ENCODE assay signal across 14 cellular contexts in genomic region chr12:16610006-16610520, GRCh38. TPM values are rescaled to one million over a fixed set of nuclear protein-coding genes. Genes with fewer than 3 reads are reported as not detected.
DNase-seq lines count a peak whose midpoint lies in the region; ATAC-seq, FAIRE-seq and TF ChIP-seq lines count a peak whose summit lies in the region.
"Had no signal": no experiment of that assay in that cellular context is flagged by ENCODE, and none has a peak within 500 bp of the region (broad histone marks: within the 10 kb centered on the region; RNA-seq: fewer than 3 reads in every experiment).

No MANE protein-coding gene starts in this region.

- intact Hi-C loops in stomach (cut with DNase I; ENCODE audit: low total_unique reads), result no loop called here

- DNase-seq in GM19239 (ENCODE audit: insufficient read length, low spot score) (no peak), NCI-H69 (lab: John Stamatoyannopoulos, UW) (peak; percentile 87), stomach (no peak), NCI-H1930 (lab: John Stamatoyannopoulos, UW) (no peak), left lobe of liver (ENCODE audit: low spot score) (no peak), NOMO-1 (lab: John Stamatoyannopoulos, UW; ENCODE audit: unreplicated experiment in 2 of 2) (no peak)
- DNase-seq: activated CD8-positive, alpha-beta memory T cell treated with anti-CD3 and anti-CD28 coated beads, Interleukin-2, amount 50 U/mL, for 48 hours; CD4-positive, CD25-positive, alpha-beta regulatory T cell; naive thymus-derived CD4-positive, alpha-beta T cell; NCI-H1694 treated with DMSO at 0.1 percent for 48 hours had no signal

- H3K9ac ChIP-seq in iPS-18a (ENCODE audit: low read length), result no peak overlapping the region

- H3K9me3 ChIP-seq in iPS-18a (ENCODE audit: control insufficient read depth, low read depth, low read length), result no peaks in the 10 kb centered on the region
- no peaks in the 10 kb centered on the region for H3K9me3 ChIP-seq in stomach

- peak; percentile 79 for FAIRE-seq in GM19239 (lab: Jason Lieb, UNC)
- FAIRE-seq: endometrium, TTC549 had no signal

- peaks cover 51% of the 10 kb centered on the region for H3K4me1 ChIP-seq in iPS-18a (ENCODE audit: control insufficient read depth, low read depth, low read length)
- peaks cover 4 to 40% (median 23%) of the 10 kb centered on the region in 4 donors for H3K4me1 ChIP-seq in stomach

- ATAC-seq in GM19351 (IDR thresholded peaks at IDR 0.05; ENCODE audit: unreplicated experiment) (no peak), left lobe of liver (no peak)
- ATAC-seq: naive thymus-derived CD4-positive, alpha-beta T cell had no signal

- TF ChIP-seq POLR2A in stomach (IDR thresholded peaks at IDR 0.05), result no peak

- WGBS in stomach, 5 donors, result 39 to 63% (median 40%) methylated on average over 6 of the region's 6 CpGs

- H3K36me3 ChIP-seq in iPS-18a (ENCODE audit: control insufficient read depth, low read depth, low read length) (no peaks in the 10 kb centered on the region), stomach (no peaks in the 10 kb centered on the region)

- no peak for TF ChIP-seq EP300 in stomach (IDR thresholded peaks at IDR 0.05)

- H3K27ac ChIP-seq in iPS-18a (ENCODE audit: low read length) (no peak overlapping the region), stomach (peak overlapping the region in 3 of 5 donors; percentile 16 to 70 (median 18))

- H3K27me3 ChIP-seq in iPS-18a (ENCODE audit: control insufficient read depth, insufficient read depth, low read length) (peaks cover 57% of the 10 kb centered on the region), stomach (peaks cover 0 to 33% (median 12%) of the 10 kb centered on the region in 3 donors)

- no peak for TF ChIP-seq CTCF in stomach (IDR thresholded peaks at IDR 0.05)

- H3K4me3 ChIP-seq in iPS-18a (ENCODE audit: low read length), result peak overlapping the region; percentile 36
- H3K4me3 ChIP-seq in stomach, result no peak overlapping the region

RNA-seq across cellular contexts. Expression of gene LMO3, which starts 4.1 kb away (rescaled TPM):
- total RNA-seq in stomach (10 to 100 TPM in 3 of 5 donors, 1 to 10 TPM in 1, under 1 TPM in 1; 0.43 to 58.0 (median 10.8) TPM), left lobe of liver (0.15 TPM)
- polyA plus RNA-seq in stomach, result 1 to 10 TPM in 1 of 3 donors, under 1 TPM in 2; 0.37 to 1.2 (median 0.88) TPM
- total RNA-seq: CD4-positive, CD25-positive, alpha-beta regulatory T cell; naive thymus-derived CD4-positive, alpha-beta T cell had no signal
- polyA plus RNA-seq: CD4-positive, CD25-positive, alpha-beta regulatory T cell; naive thymus-derived CD4-positive, alpha-beta T cell had no signal
